Comparison of ENCODE assay signal across 21 cellular contexts in genomic region chr15:30943654-30944335, GRCh38.
"Had no signal": no experiment of that assay in that cellular context is flagged by ENCODE, and none has a peak within 500 bp of the region (broad histone marks: within the 10 kb centered on the region; RNA-seq: fewer than 3 reads in every experiment).

No MANE protein-coding gene starts in this region.

- H3K4me3 ChIP-seq: smooth muscle cell, tibial artery, uterus had no signal

- H3K4me2 ChIP-seq: smooth muscle cell had no signal

- H3K27ac ChIP-seq: tibial artery, uterus had no signal

- H3K36me3 ChIP-seq: uterus had no signal

- H3K9me3 Mint-ChIP-seq: activated CD4-positive, alpha-beta T cell treated with anti-CD3 and anti-CD28 coated beads, Interleukin-2, amount 10 ng/mL, durations not matched to agents 7 days and 5 days; activated naive CD4-positive, alpha-beta T cell treated with anti-CD3 and anti-CD28 coated beads, Interleukin-2, amount 50 U/mL, for 72 hours; brain; central memory CD8-positive, alpha-beta T cell; immature natural killer cell; naive thymus-derived CD4-positive, alpha-beta T cell; stimulated activated effector memory CD8-positive, alpha-beta T cell treated with anti-CD3 and anti-CD28 coated beads, Interleukin-12 subunit alpha, Interleukin-12 subunit beta, amount 100 ng/mL, for 72 hours; T-helper 1 cell treated with Interleukin-12 subunit alpha and Interleukin-12 subunit beta and Interleukin-4 antibody, amounts not matched to agents 30 μg/mL and 1 μg/mL, for 36 hours had no signal

- H3K27me3 Mint-ChIP-seq: activated CD4-positive, alpha-beta T cell treated with anti-CD3 and anti-CD28 coated beads, Interleukin-2, amount 10 ng/mL, durations not matched to agents 7 days and 5 days; brain; central memory CD8-positive, alpha-beta T cell; naive thymus-derived CD4-positive, alpha-beta T cell had no signal

- H3K27ac Mint-ChIP-seq: activated CD4-positive, alpha-beta T cell treated with anti-CD3 and anti-CD28 coated beads, Interleukin-2, amount 10 ng/mL, durations not matched to agents 7 days and 5 days; immature natural killer cell; T-helper 1 cell treated with Interleukin-12 subunit alpha and Interleukin-12 subunit beta and Interleukin-4 antibody, amounts not matched to agents 30 μg/mL and 1 μg/mL, for 36 hours had no signal

- ATAC-seq: activated naive CD4-positive, alpha-beta T cell treated with anti-CD3 and anti-CD28 coated beads, Interleukin-2, amount 50 U/mL, for 72 hours; esophagus mucosa; naive thymus-derived CD4-positive, alpha-beta T cell; sciatic nerve; stimulated activated effector memory CD8-positive, alpha-beta T cell treated with anti-CD3 and anti-CD28 coated beads, Interleukin-12 subunit alpha, Interleukin-12 subunit beta, amount 100 ng/mL, for 72 hours had no signal

- H3K9me3 ChIP-seq: tibial artery, uterus had no signal

- H3K4me1 Mint-ChIP-seq: activated CD4-positive, alpha-beta T cell treated with anti-CD3 and anti-CD28 coated beads, Interleukin-2, amount 10 ng/mL, durations not matched to agents 7 days and 5 days; brain; central memory CD8-positive, alpha-beta T cell; immature natural killer cell; naive thymus-derived CD4-positive, alpha-beta T cell; stimulated activated effector memory CD8-positive, alpha-beta T cell treated with anti-CD3 and anti-CD28 coated beads, Interleukin-12 subunit alpha, Interleukin-12 subunit beta, amount 100 ng/mL, for 72 hours had no signal

- H3K27me3 ChIP-seq: tibial artery, uterus had no signal

- H3K4me1 ChIP-seq: tibial artery, uterus had no signal

- H3K4me3 Mint-ChIP-seq: activated CD4-positive, alpha-beta T cell treated with anti-CD3 and anti-CD28 coated beads, Interleukin-2, amount 10 ng/mL, durations not matched to agents 7 days and 5 days; brain; central memory CD8-positive, alpha-beta T cell; immature natural killer cell; naive thymus-derived CD4-positive, alpha-beta T cell; stimulated activated effector memory CD8-positive, alpha-beta T cell treated with anti-CD3 and anti-CD28 coated beads, Interleukin-12 subunit alpha, Interleukin-12 subunit beta, amount 100 ng/mL, for 72 hours; T-helper 1 cell treated with Interleukin-12 subunit alpha and Interleukin-12 subunit beta and Interleukin-4 antibody, amounts not matched to agents 30 μg/mL and 1 μg/mL, for 36 hours had no signal

- DNase-seq: activated CD4-positive, alpha-beta T cell treated with anti-CD3 and anti-CD28 coated beads, Interleukin-2, amount 10 ng/mL, durations not matched to agents 7 days and 5 days; activated CD8-positive, alpha-beta memory T cell treated with anti-CD3 and anti-CD28 coated beads for 24 hours; activated CD8-positive, alpha-beta memory T cell treated with anti-CD3 and anti-CD28 coated beads, Interleukin-2, amount 50 U/mL, for 48 hours; activated gamma-delta T cell treated with Interleukin-2 at 50 U/mL for 16 hours; amniotic stem cell; cortex of kidney; effector CD8-positive, alpha-beta T cell; immature natural killer cell; mesenchymal stem cell; naive thymus-derived CD4-positive, alpha-beta T cell; stimulated activated CD4-positive, alpha-beta T cell treated with anti-CD3 and anti-CD28 coated beads, Interleukin-4, amount 100 ng/mL, for 24 hours; tibial artery; uterus had no signal
